9 cellular contexts compared by ENCODE assay signal in genomic region chrX:149825424-149825823, GRCh38. TPM values are rescaled to one million over a fixed set of nuclear protein-coding genes. Genes with fewer than 3 reads are reported as not detected.
A peak's percentile ranks its signal among the peaks of the same experiment; 100 is the strongest.
DNase-seq lines count a peak whose midpoint lies in the region; ATAC-seq and TF ChIP-seq lines count a peak whose summit lies in the region.
"Had no signal": no experiment of that assay in that cellular context is flagged by ENCODE, and none has a peak within 500 bp of the region (broad histone marks: within the 10 kb centered on the region; RNA-seq: fewer than 3 reads in every experiment).

No MANE protein-coding gene starts in this region.

- H3K9me2 ChIP-seq in Loucy (replicated peaks; ENCODE audit: low read depth, low read length), result no peaks in the 10 kb centered on the region

- no peaks in the 10 kb centered on the region for H3K79me2 ChIP-seq in Loucy (ENCODE audit: insufficient read depth, low read length)

- no peak overlapping the region for H2AFZ ChIP-seq in Loucy (ENCODE audit: low read length)

- no peak for ATAC-seq in GM19397 (IDR thresholded peaks at IDR 0.05; ENCODE audit: unreplicated experiment)
- no peak for ATAC-seq in GM18519 (IDR thresholded peaks at IDR 0.05; ENCODE audit: low FRiP score, unreplicated experiment)
- no peak for ATAC-seq in GM21529 (IDR thresholded peaks at IDR 0.05; ENCODE audit: unreplicated experiment)

- no peak overlapping the region for H3K9ac ChIP-seq in Loucy (ENCODE audit: low read depth, low read length, poor library complexity, severe bottlenecking)

- H3K36me3 Mint-ChIP-seq in Caco-2 (ENCODE audit: insufficient read depth, unreplicated experiment), result no peaks in the 10 kb centered on the region

- H3K4me2 ChIP-seq in Loucy (ENCODE audit: low read depth, low read length, poor library complexity, severe bottlenecking), result no peak overlapping the region

- H3K27me3 ChIP-seq in Caco-2 (replicated peaks; ENCODE audit: control insufficient read depth, insufficient read depth, low read length) (no peaks in the 10 kb centered on the region), Loucy (ENCODE audit: insufficient read depth, low read length, poor library complexity, severe bottlenecking) (no peaks in the 10 kb centered on the region), kidney epithelial cell (ENCODE audit: control insufficient read depth, insufficient read depth, low read length) (no peaks in the 10 kb centered on the region)

- H3K9me3 ChIP-seq in Caco-2 (no peaks in the 10 kb centered on the region), Loucy (ENCODE audit: insufficient read depth, low read depth, low read length) (no peaks in the 10 kb centered on the region)

- peaks cover 24% of the 10 kb centered on the region for H3K27me3 Mint-ChIP-seq in Caco-2 (ENCODE audit: insufficient read depth, unreplicated experiment)

- intact Hi-C loops in Caco-2 (cut with micrococcal nuclease; ENCODE audit: unreplicated experiment), result no loop called here

- CTCF ChIA-PET in Caco-2 (lab: Charles Lee), result no interaction called here

- POLR2A ChIA-PET in Caco-2 (lab: Charles Lee), result no interaction called here

- H3K4me3 ChIP-seq in Caco-2 (ENCODE audit: low read depth, low read length), result no peak overlapping the region
- no peak overlapping the region for H3K4me3 ChIP-seq in Loucy (ENCODE audit: low read length, poor library complexity, severe bottlenecking)
- H3K4me3 ChIP-seq in kidney epithelial cell (ENCODE audit: low read depth, low read length), result no peak overlapping the region

- H3K4me1 Mint-ChIP-seq in Caco-2 (ENCODE audit: low read depth, unreplicated experiment), result peaks cover 7% of the 10 kb centered on the region

- no peak overlapping the region for H3K27ac Mint-ChIP-seq in Caco-2 (ENCODE audit: unreplicated experiment)

- H3K9me3 Mint-ChIP-seq in Caco-2 (ENCODE audit: unreplicated experiment), result no peaks in the 10 kb centered on the region

- H3K36me3 ChIP-seq in Caco-2 (ENCODE audit: control insufficient read depth, insufficient read depth, low read length) (no peaks in the 10 kb centered on the region), Loucy (ENCODE audit: insufficient read depth, low read length) (no peaks in the 10 kb centered on the region), kidney epithelial cell (ENCODE audit: control insufficient read depth, insufficient read depth, low read length) (no peaks in the 10 kb centered on the region)

- H3K4me3 Mint-ChIP-seq in Caco-2 (ENCODE audit: unreplicated experiment), result no peak overlapping the region

- no peaks in the 10 kb centered on the region for H4K20me1 ChIP-seq in Loucy (ENCODE audit: insufficient read depth, low read length, poor library complexity, severe bottlenecking)

- H3K4me1 ChIP-seq in Caco-2 (no peaks in the 10 kb centered on the region), Loucy (ENCODE audit: insufficient read depth, low read length, poor library complexity, severe bottlenecking) (no peaks in the 10 kb centered on the region)

- TF ChIP-seq CTCF in Caco-2 (IDR thresholded peaks at IDR 0.05; ENCODE audit: insufficient read depth in 1 of 2, low read depth in 1 of 2, low read length in 1 of 2, severe bottlenecking in 1 of 2, unreplicated experiment in 1 of 2) (peak; percentile 63 to 67), Loucy (conservative IDR thresholded peaks at IDR 0.05; ENCODE audit: low read length) (peak; percentile 58), kidney epithelial cell (IDR thresholded peaks at IDR 0.05; ENCODE audit: insufficient read depth, low read length, poor library complexity, severe bottlenecking) (peak; percentile 42)

- no peaks in the 10 kb centered on the region for H3F3A ChIP-seq in Loucy (ENCODE audit: low read depth)

- no TSS peak for BruUV-seq in Caco-2 (replicated peaks; lab: Mats Ljungman, UMichigan)

- DNase-seq in Caco-2 (peak; percentile 63 to 75), kidney epithelial cell (ENCODE audit: low read depth) (no peak), 8988T (no peak)
- DNase-seq in activated CD8-positive, alpha-beta memory T cell treated with anti-CD3 and anti-CD28 coated beads, Interleukin-2, amount 50 U/mL, for 48 hours, result peak; percentile 66

RNA-seq across cellular contexts. Expression of gene MAGEA9, which starts 43.7 kb away (rescaled TPM):
- total RNA-seq in Caco-2 (2022) (not detected in 2 replicates), kidney epithelial cell (not detected in 2 replicates)
- total RNA-seq: subcutaneous adipose tissue had no signal

RNA-seq across cellular contexts. Expression of gene HSFX1, which starts 51.6 kb away (rescaled TPM):
- total RNA-seq in Caco-2 (2022) (0.23 and 0.37 TPM in 2 replicates), kidney epithelial cell (0.25 and 0.34 TPM in 2 replicates)

RNA-seq across cellular contexts. Expression of gene MAGEA8, which starts 55.6 kb away (rescaled TPM):
- total RNA-seq in Caco-2 (2022) (not detected in 2 replicates), kidney epithelial cell (not detected in 2 replicates)
- total RNA-seq: subcutaneous adipose tissue had no signal

Comparison
In these comparisons a context has a peak if more than half of its experiments do, and no peak if none do; other contexts are left out.
1. DNase-seq: peak in Caco-2 (2 of 2) and activated CD8-positive, alpha-beta memory T cell treated with anti-CD3 and anti-CD28 coated beads, Interleukin-2, amount 50 U/mL, for 48 hours (single experiment); none in kidney epithelial cell (single experiment) and 8988T (single experiment).
2. Peak in every context shown above with its lines, with median percentiles within 50 percentile points of each other: CTCF ChIP-seq.